In the genomic region with DNA sequence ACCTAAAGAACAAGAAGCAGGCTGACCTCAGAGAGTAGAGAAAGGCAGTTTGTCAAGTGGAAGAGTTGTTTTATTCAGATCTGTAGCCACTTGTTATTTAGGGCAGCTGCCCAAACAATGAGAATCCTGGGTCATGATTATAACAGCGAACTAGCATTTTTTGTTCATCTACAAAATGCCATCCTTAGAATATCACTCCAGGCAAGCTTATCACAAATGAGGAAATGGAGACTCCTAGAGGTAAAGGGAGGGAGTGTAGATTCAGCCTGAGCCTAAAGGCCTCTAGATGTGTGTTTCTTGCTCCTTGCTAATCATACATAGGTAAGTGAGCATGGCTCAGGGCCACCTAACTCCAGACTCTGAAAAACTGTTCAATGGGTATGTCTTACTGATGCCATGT, we compare ENCODE assay signal across 9 cellular contexts.
DNase-seq lines count a peak whose midpoint lies in the region; ATAC-seq, FAIRE-seq and TF ChIP-seq lines count a peak whose summit lies in the region.
"Had no signal": no experiment of that assay in that cellular context is flagged by ENCODE, and none has a peak within 500 bp of the region (broad histone marks: within the 10 kb centered on the region; RNA-seq: fewer than 3 reads in every experiment).

No MANE protein-coding gene starts in this region.

- CTCF ChIA-PET in K562 (lab: Yijun Ruan, JAX; ENCODE audit: low intra/inter-chr PET ratio): interaction anchor here (0.7 to 2.4 kb wide), 4 partner anchors 142 to 202 kb away, joined by 4 to 21 read pairs (median 12); no protein-coding TSS in a partner anchor

- H4K20me1 ChIP-seq in K562 (replicated peaks; ENCODE audit: control insufficient read depth, insufficient read depth, low read length): no peaks in the 10 kb centered on the region

- no peaks in the 10 kb centered on the region for H3K27me3 ChIP-seq in K562 (ENCODE audit: control insufficient read depth in 2 of 2, insufficient read depth in 2 of 2, low read length in 2 of 2)

- H3K36me3 ChIP-seq in K562 (ENCODE audit: control insufficient read depth, insufficient read depth, low read length): no peaks in the 10 kb centered on the region

- BruUV-seq in K562 (replicated peaks; lab: Mats Ljungman, UMichigan): no TSS peak

- no peaks in the 10 kb centered on the region for H3K79me2 ChIP-seq in K562 (ENCODE audit: control insufficient read depth, insufficient read depth, low read length)

- no peak overlapping the region for H3K4me2 ChIP-seq in K562 (ENCODE audit: insufficient read depth, low read length)

- no peaks in the 10 kb centered on the region for H3K36me3 Mint-ChIP-seq in natural killer cell

- peaks cover 4 to 6% of the 10 kb centered on the region in 2 donors for H3K9me3 Mint-ChIP-seq in natural killer cell

- H3K4me3 ChIP-seq in K562: no peak overlapping the region

- no peaks in the 10 kb centered on the region for H3K9me3 ChIP-seq in K562 (replicated peaks; ENCODE audit: control insufficient read depth, insufficient read depth, low read depth, low read length)

- 0% methylated on average over 1 of the region's 1 CpG for WGBS in K562 (ENCODE audit: insufficient coverage, low coverage, missing lambda C conversion rate)

- H3K9ac ChIP-seq in K562 (ENCODE audit: insufficient read depth in 1 of 2, low read depth in 2 of 2, low read length in 2 of 2): no peak overlapping the region

- H3K27ac ChIP-seq in K562 (ENCODE audit: extremely low read depth, low read depth, low read length): no peak overlapping the region

- POLR2A ChIA-PET in K562 (lab: Yijun Ruan, JAX): interaction anchor here (1.0 to 1.2 kb wide), 2 partner anchors 14 to 193 kb away, joined by 3 read pairs; no protein-coding TSS in a partner anchor

- TF ChIP-seq CTCF in K562 (IDR thresholded peaks at IDR 0.05 in 2 of 3, conservative IDR thresholded peaks at IDR 0.05 in 1 of 3; ENCODE audit: insufficient read depth in 2 of 3, low read depth in 1 of 3, low read length in 3 of 3) (peak; percentile 68 to 94 (median 84)), natural killer cell (IDR thresholded peaks at IDR 0.05) (no peak)

- no peaks in the 10 kb centered on the region for H3K27me3 Mint-ChIP-seq in natural killer cell (ENCODE audit: low read depth in 2 of 2)

- DNase-seq in NCI-H1105 treated with DMSO at 0.1 percent for 48 hours (lab: John Stamatoyannopoulos, UW) (peak; percentile 19), NCI-H1105 (lab: John Stamatoyannopoulos, UW) (no peak), NCI-H2029 treated with DMSO at 0.1 percent for 48 hours (lab: John Stamatoyannopoulos, UW) (peak; percentile 55), K562 (ENCODE audit: extremely low read depth in 1 of 4, low spot score in 3 of 4) (peak; percentile 23 to 71 (median 52)), lung microvascular endothelial cell (ENCODE audit: low read depth in 2 of 2) (peak; percentile 67 to 72), natural killer cell (no peak), NCI-H226 (no peak)

- intact Hi-C loops in K562 (cut with micrococcal nuclease): loop anchor here (1.0 to 10.0 kb wide), 5 partner anchors 143 to 736 kb away; no protein-coding TSS in a partner anchor
- intact Hi-C loops in natural killer cell (cut with micrococcal nuclease): no loop called here

- peak; percentile 95 to 99 for TF ChIP-seq RAD21 in K562 (CRISPR knock-in tag; conservative IDR thresholded peaks at IDR 0.05 in 1 of 2, IDR thresholded peaks at IDR 0.05 in 1 of 2)

- in situ Hi-C loops in K562 (cut with MboI): no loop called here

- no peak for TF ChIP-seq POLR2A in K562 (conservative IDR thresholded peaks at IDR 0.05)

- ATAC-seq in HG02642 (IDR thresholded peaks at IDR 0.05; ENCODE audit: poor library complexity, unreplicated experiment): peak; percentile 85
- ATAC-seq in K562: peak; percentile 98
- no peak for ATAC-seq in natural killer cell

- peaks cover 0 to 8% of the 10 kb centered on the region in 2 experiments; a peak in 2 of 5 replicates for H3K4me1 ChIP-seq in K562 (replicated peaks in 1 of 2; ENCODE audit: control insufficient read depth in 2 of 2, insufficient read depth in 2 of 2, low read length in 2 of 2)

- no peak overlapping the region for H2AFZ ChIP-seq in K562 (ENCODE audit: low read depth, low read length)

- no peak overlapping the region for H3K4me3 Mint-ChIP-seq in natural killer cell

- no peaks in the 10 kb centered on the region for H3K4me1 Mint-ChIP-seq in natural killer cell

- FAIRE-seq in K562 (lab: Jason Lieb, UNC): peak; percentile 80
- FAIRE-seq: A204.1 had no signal

- no peak for TF ChIP-seq EP300 in K562 (IDR thresholded peaks at IDR 0.05; ENCODE audit: low read length)

- H3K9me1 ChIP-seq in K562 (ENCODE audit: control insufficient read depth, insufficient read depth, low read length): no peaks in the 10 kb centered on the region

- no peak overlapping the region for H3K27ac Mint-ChIP-seq in natural killer cell

TF ChIP-seq in K562, 482 proteins besides CTCF, POLR2A, EP300 and RAD21:
- TF ChIP-seq SMC3 (conservative IDR thresholded peaks at IDR 0.05; ENCODE audit: insufficient read depth, low read depth, low read length) (peak; percentile 87), RBM17 (IDR thresholded peaks at IDR 0.05; ENCODE audit: borderline replicate concordance, low read depth, low read length) (no peak), CC2D1A (IDR thresholded peaks at IDR 0.05) (peak; percentile 60; the same call in 1 of the 2 replicates), ARID2 (IDR thresholded peaks at IDR 0.05) (peak; percentile 72; the same call in 1 of the 2 replicates)
- TF ChIP-seq, protein P1, sequence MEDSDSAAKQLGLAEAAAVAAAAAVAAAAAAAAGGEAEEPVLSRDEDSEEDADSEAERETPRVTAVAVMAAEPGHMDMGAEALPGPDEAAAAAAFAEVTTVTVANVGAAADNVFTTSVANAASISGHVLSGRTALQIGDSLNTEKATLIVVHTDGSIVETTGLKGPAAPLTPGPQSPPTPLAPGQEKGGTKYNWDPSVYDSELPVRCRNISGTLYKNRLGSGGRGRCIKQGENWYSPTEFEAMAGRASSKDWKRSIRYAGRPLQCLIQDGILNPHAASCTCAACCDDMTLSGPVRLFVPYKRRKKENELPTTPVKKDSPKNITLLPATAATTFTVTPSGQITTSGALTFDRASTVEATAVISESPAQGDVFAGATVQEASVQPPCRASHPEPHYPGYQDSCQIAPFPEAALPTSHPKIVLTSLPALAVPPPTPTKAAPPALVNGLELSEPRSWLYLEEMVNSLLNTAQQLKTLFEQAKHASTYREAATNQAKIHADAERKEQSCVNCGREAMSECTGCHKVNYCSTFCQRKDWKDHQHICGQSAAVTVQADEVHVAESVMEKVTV (CRISPR knock-in tag; IDR thresholded peaks at IDR 0.05): peak; percentile 87

Comparison
In these comparisons a context has a peak if more than half of its experiments do, and no peak if none do; other contexts are left out.
1. DNase-seq: peak in NCI-H1105 treated with DMSO at 0.1 percent for 48 hours (single experiment), NCI-H2029 treated with DMSO at 0.1 percent for 48 hours (single experiment), K562 (4 of 4) and lung microvascular endothelial cell (2 of 2); none in NCI-H1105 (single experiment), natural killer cell (single experiment) and NCI-H226 (single experiment).
2. ATAC-seq: peak in HG02642 (single experiment) and K562 (single experiment); none in natural killer cell (0 of 3).